30 cellular contexts compared by ENCODE assay signal in genomic region chr16:24953721-24954120, GRCh38.
"Had no signal": no experiment of that assay in that cellular context is flagged by ENCODE, and none has a peak within 500 bp of the region (broad histone marks: within the 10 kb centered on the region; RNA-seq: fewer than 3 reads in every experiment).

No MANE protein-coding gene starts in this region.

- H3K9me3 ChIP-seq: ascending aorta, body of pancreas, MG63, Peyer's patch, SJSA1 had no signal

- H3K9me3 Mint-ChIP-seq: activated B cell treated with CpG ODN at 0.5 μM for 24 hours; activated CD4-positive, alpha-beta T cell treated with anti-CD3 and anti-CD28 coated beads, Interleukin-2, amount 10 ng/mL, durations not matched to agents 24 days and 14 days; activated naive CD4-positive, alpha-beta T cell treated with anti-CD3 and anti-CD28 coated beads, Interleukin-2, amount 50 U/mL, for 72 hours; activated naive CD8-positive, alpha-beta T cell treated with anti-CD3 and anti-CD28 coated beads, Interleukin-2, amount 50 U/mL, for 24 hours; activated T-cell treated with anti-CD3 and anti-CD28 coated beads, Interleukin-2, amount 50 U/mL, for 4 hours; central memory CD8-positive, alpha-beta T cell; T-helper 1 cell treated with Interleukin-12 subunit alpha and Interleukin-12 subunit beta and Interleukin-4 antibody, amounts not matched to agents 30 μg/mL and 1 μg/mL, for 36 hours had no signal

- DNase-seq: activated B cell treated with CpG ODN at 0.5 μM for 24 hours; activated CD4-positive, alpha-beta T cell treated with anti-CD3 and anti-CD28 coated beads for 1 hour; activated CD4-positive, alpha-beta T cell treated with anti-CD3 and anti-CD28 coated beads, Interleukin-2, amount 10 ng/mL, durations not matched to agents 24 days and 14 days; activated CD4-positive, alpha-beta T cell treated with anti-CD3 and anti-CD28 coated beads, Interleukin-2, amount 50 U/mL, for 48 hours; activated CD8-positive, alpha-beta memory T cell treated with anti-CD3 and anti-CD28 coated beads for 24 hours; activated effector memory CD4-positive, alpha-beta T cell treated with anti-CD3 and anti-CD28 coated beads, Interleukin-2, amount 50 U/mL, for 16 hours; activated naive CD4-positive, alpha-beta T cell treated with Interleukin-2 at 50 U/mL for 16 hours; activated naive CD8-positive, alpha-beta T cell treated with anti-CD3 and anti-CD28 coated beads, Interleukin-2, amount 50 U/mL, for 24 hours; activated T-cell treated with anti-CD3 and anti-CD28 coated beads, Interleukin-2, amount 50 U/mL, for 4 hours; amniotic stem cell; body of pancreas; MG63; MV-4-11; NCI-H1105; NCI-H1436; NCI-H1694 treated with DMSO at 0.1 percent for 48 hours; NCI-H2029 treated with DMSO at 0.1 percent for 48 hours; NCI-H345; NCI-H510A treated with DMSO at 0.1 percent for 48 hours; NCI-H69; NK-92 treated with Interleukin-12 subunit alpha and Interleukin-12 subunit beta, amount 100 ng/mL, for 24 hours; SHP77 had no signal

- H3K27ac Mint-ChIP-seq: activated CD4-positive, alpha-beta T cell treated with anti-CD3 and anti-CD28 coated beads, Interleukin-2, amount 10 ng/mL, durations not matched to agents 24 days and 14 days; T-helper 1 cell treated with Interleukin-12 subunit alpha and Interleukin-12 subunit beta and Interleukin-4 antibody, amounts not matched to agents 30 μg/mL and 1 μg/mL, for 36 hours had no signal

- H3K4me1 ChIP-seq: ascending aorta, body of pancreas, Peyer's patch, SJSA1 had no signal

- FAIRE-seq: bronchial epithelial cell had no signal

- H3K27me3 Mint-ChIP-seq: activated B cell treated with CpG ODN at 0.5 μM for 24 hours; activated CD4-positive, alpha-beta T cell treated with anti-CD3 and anti-CD28 coated beads, Interleukin-2, amount 10 ng/mL, durations not matched to agents 24 days and 14 days; activated naive CD8-positive, alpha-beta T cell treated with anti-CD3 and anti-CD28 coated beads, Interleukin-2, amount 50 U/mL, for 24 hours; central memory CD8-positive, alpha-beta T cell had no signal

- H3K4me3 Mint-ChIP-seq: activated B cell treated with CpG ODN at 0.5 μM for 24 hours; activated CD4-positive, alpha-beta T cell treated with anti-CD3 and anti-CD28 coated beads, Interleukin-2, amount 10 ng/mL, durations not matched to agents 24 days and 14 days; activated naive CD8-positive, alpha-beta T cell treated with anti-CD3 and anti-CD28 coated beads, Interleukin-2, amount 50 U/mL, for 24 hours; activated T-cell treated with anti-CD3 and anti-CD28 coated beads, Interleukin-2, amount 50 U/mL, for 4 hours; central memory CD8-positive, alpha-beta T cell; T-helper 1 cell treated with Interleukin-12 subunit alpha and Interleukin-12 subunit beta and Interleukin-4 antibody, amounts not matched to agents 30 μg/mL and 1 μg/mL, for 36 hours had no signal

- H3K4me1 Mint-ChIP-seq: activated naive CD8-positive, alpha-beta T cell treated with anti-CD3 and anti-CD28 coated beads, Interleukin-2, amount 50 U/mL, for 24 hours had no signal

- H3K27ac ChIP-seq: ascending aorta, body of pancreas, Peyer's patch, RWPE1, SJSA1 had no signal

- H3K4me3 ChIP-seq: ascending aorta, body of pancreas, MG63, Peyer's patch, SJSA1 had no signal

- H3K27me3 ChIP-seq: ascending aorta, body of pancreas, MG63, Peyer's patch, SJSA1 had no signal

- ATAC-seq: activated naive CD4-positive, alpha-beta T cell treated with anti-CD3 and anti-CD28 coated beads, Interleukin-2, amount 50 U/mL, for 72 hours; activated naive CD8-positive, alpha-beta T cell treated with anti-CD3 and anti-CD28 coated beads, Interleukin-2, amount 50 U/mL, for 24 hours; activated T-cell treated with anti-CD3 and anti-CD28 coated beads, Interleukin-2, amount 50 U/mL, for 4 hours; body of pancreas had no signal
